Comparison of ENCODE assay signal across 20 cellular contexts in genomic region chr11:1111545-1112212, GRCh38. TPM values are rescaled to one million over a fixed set of nuclear protein-coding genes. Genes with fewer than 3 reads are reported as not detected.
DNase-seq lines count a peak whose midpoint lies in the region; ATAC-seq, FAIRE-seq and TF ChIP-seq lines count a peak whose summit lies in the region.
"Had no signal": no experiment of that assay in that cellular context is flagged by ENCODE, and none has a peak within 500 bp of the region (broad histone marks: within the 10 kb centered on the region; RNA-seq: fewer than 3 reads in every experiment).

No MANE protein-coding gene starts in this region.

- ATAC-seq in right lobe of liver, result no peak
- ATAC-seq in HepG2, result no peak
- no peak for ATAC-seq in left ventricle myocardium superior
- ATAC-seq in upper lobe of right lung, result no peak
- ATAC-seq in GM21447 (IDR thresholded peaks at IDR 0.05; ENCODE audit: unreplicated experiment), result no peak
- ATAC-seq: A549, GM23338, K562 had no signal

- FAIRE-seq in HepG2 (lab: Jason Lieb, UNC), result no peak
- FAIRE-seq: A549, K562 had no signal

- WGBS in right lobe of liver (ENCODE audit: insufficient coverage, low coverage, low lambda C conversion rate, missing lambda C conversion rate), result 43% methylated on average over 3 of the region's 10 CpGs
- 30% methylated on average over 3 of the region's 10 CpGs for WGBS in HepG2 (ENCODE audit: low lambda C conversion rate)
- WGBS in neuronal stem cell (ENCODE audit: extremely low coverage in 2 of 2, insufficient read length in 2 of 2, insufficient replicate concordance in 1 of 2), 2 donors, result no CpG with 5 or more reads among the region's 10 CpGs

- intact Hi-C loops in right lobe of liver (cut with DNase I), result no loop called here
- intact Hi-C loops in HepG2 (cut with micrococcal nuclease; ENCODE audit: unreplicated experiment), result no loop called here
- intact Hi-C loops in left ventricle myocardium superior (cut with micrococcal nuclease), result no loop called here
- intact Hi-C loops in upper lobe of right lung (cut with DNase I), result no loop called here

- no peak overlapping the region for H2AK5ac ChIP-seq in neuronal stem cell (ENCODE audit: low read depth, low read length)

- H3K4me2 ChIP-seq in HepG2 (ENCODE audit: low read depth, low read length) (no peak overlapping the region), neuronal stem cell (ENCODE audit: insufficient read depth, low read length, poor library complexity, severe bottlenecking) (no peak overlapping the region), Karpas-422 (ENCODE audit: low read depth, low read length, poor library complexity, severe bottlenecking) (no peak overlapping the region)
- H3K4me2 ChIP-seq: A549, GM23338 had no signal

- no TSS peak for BruUV-seq in HepG2 (replicated peaks; lab: Mats Ljungman, UMichigan)

- no peak overlapping the region for H3K4ac ChIP-seq in neuronal stem cell (ENCODE audit: low read length)

- H3K18ac ChIP-seq in neuronal stem cell (ENCODE audit: low read length), result peak overlapping the region; percentile 33

- H3K4me1 ChIP-seq in right lobe of liver, result no peaks in the 10 kb centered on the region
- no peaks in the 10 kb centered on the region for H3K4me1 ChIP-seq in HepG2 (ENCODE audit: insufficient read depth, low read length)
- H3K4me1 ChIP-seq in neuronal stem cell (ENCODE audit: control insufficient read depth in 2 of 2, insufficient read depth in 1 of 2, low read depth in 1 of 2, low read length in 2 of 2), result no peaks in the 10 kb centered on the region
- no peaks in the 10 kb centered on the region for H3K4me1 ChIP-seq in upper lobe of right lung
- H3K4me1 ChIP-seq in Karpas-422 (ENCODE audit: low read length), result no peaks in the 10 kb centered on the region
- H3K4me1 ChIP-seq: Peyer's patch had no signal

- no peak overlapping the region for H3K9ac ChIP-seq in HepG2 (ENCODE audit: insufficient read depth, low read depth, low read length)
- H3K9ac ChIP-seq in neuronal stem cell (ENCODE audit: low read depth, low read length, poor library complexity), result no peak overlapping the region
- H3K9ac ChIP-seq in Karpas-422 (ENCODE audit: low read length), result no peak overlapping the region

- in situ Hi-C loops in HepG2 (cut with HindIII; ENCODE audit: extremely low pct_ligation_motif_present, low pct_unique_long_range_greater_than_20kb), result loop anchor here (5.0 kb wide), 1 partner anchor 116 kb away; no protein-coding TSS in a partner anchor

- H3K14ac ChIP-seq in neuronal stem cell (ENCODE audit: low read length), result peak overlapping the region; percentile 67

- no peak overlapping the region for H2BK5ac ChIP-seq in neuronal stem cell (ENCODE audit: low read length)

- no peaks in the 10 kb centered on the region for H3K9me2 ChIP-seq in Karpas-422 (replicated peaks; ENCODE audit: insufficient read depth, low read length)

- no peaks in the 10 kb centered on the region for H3K79me2 ChIP-seq in HepG2 (ENCODE audit: insufficient read depth, low read length)
- H3K79me2 ChIP-seq in Karpas-422 (ENCODE audit: low read length), result no peaks in the 10 kb centered on the region

- no peak overlapping the region for H4K91ac ChIP-seq in neuronal stem cell (ENCODE audit: low read depth, low read length, poor library complexity)

- TF ChIP-seq CTCF in right lobe of liver (IDR thresholded peaks at IDR 0.05) (no peak), HepG2 (CRISPR knock-in tag; IDR thresholded peaks at IDR 0.05) (no peak), upper lobe of right lung (IDR thresholded peaks at IDR 0.05) (no peak)

- no peaks in the 10 kb centered on the region for H3K9me3 ChIP-seq in right lobe of liver
- H3K9me3 ChIP-seq in HepG2 (ENCODE audit: low read length), result no peaks in the 10 kb centered on the region
- H3K9me3 ChIP-seq in neuronal stem cell (replicated peaks in 1 of 2; ENCODE audit: control insufficient read depth in 2 of 2, insufficient read depth in 1 of 2, low read depth in 1 of 2, low read length in 2 of 2), result peaks cover 0 to 4% of the 10 kb centered on the region in 2 donors
- no peaks in the 10 kb centered on the region for H3K9me3 ChIP-seq in upper lobe of right lung
- no peaks in the 10 kb centered on the region for H3K9me3 ChIP-seq in Karpas-422 (ENCODE audit: low read length)
- H3K9me3 ChIP-seq: A549, Peyer's patch had no signal

- H3K27ac ChIP-seq in right lobe of liver (no peak overlapping the region), HepG2 (ENCODE audit: extremely low read length, insufficient read depth, low read length) (no peak overlapping the region), neuronal stem cell (replicated peaks; ENCODE audit: low read length) (no peak overlapping the region), upper lobe of right lung (no peak overlapping the region), Karpas-422 (ENCODE audit: low read length) (no peak overlapping the region)
- H3K27ac ChIP-seq: Peyer's patch had no signal

- DNase-seq in right lobe of liver (peak; percentile 13 to 43 (median 40)), HepG2 (ENCODE audit: low spot score) (no peak), left ventricle myocardium superior (peak; percentile 12), neuronal stem cell (ENCODE audit: low spot score) (no peak), upper lobe of right lung (peak; percentile 29), Karpas-422 (no peak), iPS-NIHi11 (ENCODE audit: low spot score) (no peak)
- DNase-seq: C1 segment of cervical spinal cord, GF-D8, NCI-H1048, NCI-H146, NCI-H2081, NCI-H524, SHP77 treated with DMSO at 0.1 percent for 48 hours had no signal

- TF ChIP-seq POLR2A in right lobe of liver (IDR thresholded peaks at IDR 0.05) (no peak), HepG2 (IDR thresholded peaks at IDR 0.05; ENCODE audit: insufficient read depth in 1 of 2, low read depth in 2 of 2, low read length in 2 of 2) (no peak)

- H4K20me1 ChIP-seq in HepG2 (ENCODE audit: insufficient read depth, low read length) (no peaks in the 10 kb centered on the region), Karpas-422 (ENCODE audit: insufficient read depth, low read depth, low read length) (no peaks in the 10 kb centered on the region)

- no peak for TF ChIP-seq EP300 in HepG2 (IDR thresholded peaks at IDR 0.05; ENCODE audit: low read depth in 2 of 2, low read length in 2 of 2)
- no peak for TF ChIP-seq EP300 in HepG2 (CRISPR knock-in tag; IDR thresholded peaks at IDR 0.05; ENCODE audit: borderline replicate concordance)

- H3K36me3 ChIP-seq in right lobe of liver (no peaks in the 10 kb centered on the region), HepG2 (replicated peaks in 1 of 2; ENCODE audit: control insufficient read depth in 1 of 2, insufficient read depth in 2 of 2, low read length in 2 of 2) (no peaks in the 10 kb centered on the region), neuronal stem cell (replicated peaks in 1 of 2; ENCODE audit: control insufficient read depth in 2 of 2, insufficient read depth in 2 of 2, low read length in 2 of 2) (no peaks in the 10 kb centered on the region), upper lobe of right lung (no peaks in the 10 kb centered on the region), Karpas-422 (ENCODE audit: insufficient read depth, low read length) (no peaks in the 10 kb centered on the region)
- H3K36me3 ChIP-seq: Peyer's patch had no signal

- H3K79me1 ChIP-seq in neuronal stem cell (ENCODE audit: low read depth, low read length), result no peaks in the 10 kb centered on the region

- no peak overlapping the region for H2BK15ac ChIP-seq in neuronal stem cell (ENCODE audit: low read length)

- H3K4me3 ChIP-seq in right lobe of liver (no peak overlapping the region), HepG2 (replicated peaks in 1 of 3; ENCODE audit: insufficient read depth in 1 of 3, low read depth in 2 of 3, low read length in 3 of 3) (no peak overlapping the region), neuronal stem cell (ENCODE audit: low read length in 2 of 2) (no peak overlapping the region), upper lobe of right lung (no peak overlapping the region), Karpas-422 (ENCODE audit: low read length) (no peak overlapping the region)
- H3K4me3 ChIP-seq: A549, GM23338, K562, Peyer's patch had no signal

- CTCF ChIA-PET in HepG2 (lab: Yijun Ruan, JAX; ENCODE audit: low intra/inter-chr PET ratio, low total read pairs), result no interaction called here

- H2AFZ ChIP-seq in HepG2 (ENCODE audit: low read length), result no peak overlapping the region
- no peak overlapping the region for H2AFZ ChIP-seq in neuronal stem cell (ENCODE audit: low read length)
- H2AFZ ChIP-seq in Karpas-422 (ENCODE audit: low read length), result no peak overlapping the region
- H2AFZ ChIP-seq: GM23338 had no signal

- no peak for TF ChIP-seq RAD21 in HepG2 (CRISPR knock-in tag; IDR thresholded peaks at IDR 0.05)

- POLR2A ChIA-PET in HepG2 (lab: Yijun Ruan, JAX), result no interaction called here

- no peak overlapping the region for H4K8ac ChIP-seq in neuronal stem cell (ENCODE audit: low read depth, low read length)

- peak overlapping the region; percentile 60 for H3K23ac ChIP-seq in neuronal stem cell (ENCODE audit: low read depth, low read length, poor library complexity)

- H2BK120ac ChIP-seq in neuronal stem cell (ENCODE audit: low read depth, low read length), result no peak overlapping the region

- H2BK12ac ChIP-seq in neuronal stem cell (ENCODE audit: low read length), result no peak overlapping the region

- H3K27me3 ChIP-seq in right lobe of liver (no peaks in the 10 kb centered on the region), HepG2 (ENCODE audit: control insufficient read depth in 1 of 2, insufficient read depth in 2 of 2, low read length in 2 of 2) (peaks cover 13 to 54% of the 10 kb centered on the region in 2 experiments), neuronal stem cell (ENCODE audit: control insufficient read depth in 3 of 3, insufficient read depth in 3 of 3, low read depth in 1 of 3, low read length in 3 of 3) (peaks cover 0 to 3% (median 0%) of the 10 kb centered on the region in 3 experiments), upper lobe of right lung (peaks cover 22% of the 10 kb centered on the region), Karpas-422 (ENCODE audit: low read length) (no peaks in the 10 kb centered on the region)
- H3K27me3 ChIP-seq: Peyer's patch had no signal

RNA-seq across cellular contexts. Expression of gene MUC2, which starts 37.0 kb away (rescaled TPM):
- total RNA-seq in right lobe of liver (under 1 TPM in 1 of 6 experiments, not detected in 5; 0.04 TPM), HepG2 (2016; rRNA removed; fragmentation: Illumina TruSeq; extraction: Trizol) (not detected in 2 replicates), left ventricle myocardium superior (not detected), upper lobe of right lung (not detected)
- not detected in 2 replicates for total RNA-seq in HepG2 (2016; cell fraction: cytosol; rRNA removed; fragmentation: Illumina TruSeq; extraction: Trizol; ENCODE audit: low read depth)
- total RNA-seq in HepG2 (2016; cell fraction: insoluble cytoplasmic fraction; rRNA removed; fragmentation: Illumina TruSeq; extraction: Trizol), result not detected in 2 replicates
- total RNA-seq in HepG2 (2016; cell fraction: membrane; rRNA removed; fragmentation: Illumina TruSeq; extraction: Trizol), result not detected in 2 replicates
- not detected in 2 replicates for total RNA-seq in HepG2 (2016; cell fraction: nucleus; rRNA removed; fragmentation: Illumina TruSeq; extraction: Trizol)
- polyA plus RNA-seq in HepG2 (2011; rRNA removed), result under 0.01 TPM in 1 of 2 replicates, not detected in the other
- not detected in 2 replicates for polyA plus RNA-seq in HepG2 (2011; cell fraction: cytosol; rRNA removed)
- under 0.01 and 0.02 TPM in 2 replicates for polyA plus RNA-seq in HepG2 (2011; cell fraction: nucleus; rRNA removed)
- polyA plus RNA-seq in HepG2 (2012), result not detected in 2 replicates
- polyA plus RNA-seq in HepG2 (2016; cell fraction: cytosol; fragmentation: Illumina TruSeq; extraction: Trizol; ENCODE audit: low read depth), result not detected in 2 replicates
- polyA plus RNA-seq in HepG2 (2016; cell fraction: insoluble cytoplasmic fraction; fragmentation: Illumina TruSeq; extraction: Trizol; ENCODE audit: low read depth), result not detected in 2 replicates
- not detected in 2 replicates for polyA plus RNA-seq in HepG2 (2016; cell fraction: membrane; fragmentation: Illumina TruSeq; extraction: Trizol; ENCODE audit: low read depth)
- not detected in 2 replicates for polyA plus RNA-seq in HepG2 (2016; cell fraction: nucleus; fragmentation: Illumina TruSeq; extraction: Trizol; ENCODE audit: insufficient read depth, low read depth)
- polyA minus RNA-seq in HepG2 (2011; rRNA and poly(A)+ RNA removed; ENCODE audit: low replicate concordance), result 0.22 TPM in 1 of 2 replicates, not detected in the other
- polyA minus RNA-seq in HepG2 (2011; cell fraction: cytosol; rRNA and poly(A)+ RNA removed), result not detected in 2 replicates
- polyA minus RNA-seq in HepG2 (2011; cell fraction: nucleus; rRNA and poly(A)+ RNA removed), result not detected in 2 replicates
- polyA plus RNA-seq in neuronal stem cell (2013, experiment 1 of 2), result not detected
- under 0.01 TPM for polyA plus RNA-seq in neuronal stem cell (2013, experiment 2 of 2)
- not detected in 2 replicates for total RNA-seq in Karpas-422 (2014; rRNA removed; shearing (Covaris generic); ENCODE audit: low replicate concordance)
- total RNA-seq: Daoy, GM23338 had no signal
- polyA plus RNA-seq: GM23338 had no signal

RNA-seq across cellular contexts. Expression of gene MUC5AC, which starts 46.1 kb away (rescaled TPM):
- not detected for total RNA-seq in right lobe of liver
- total RNA-seq in HepG2 (2016; rRNA removed; fragmentation: Illumina TruSeq; extraction: Trizol), result not detected in 2 replicates
- not detected in 2 replicates for total RNA-seq in HepG2 (2016; cell fraction: cytosol; rRNA removed; fragmentation: Illumina TruSeq; extraction: Trizol; ENCODE audit: low read depth)
- not detected in 2 replicates for total RNA-seq in HepG2 (2016; cell fraction: insoluble cytoplasmic fraction; rRNA removed; fragmentation: Illumina TruSeq; extraction: Trizol)
- total RNA-seq in HepG2 (2016; cell fraction: membrane; rRNA removed; fragmentation: Illumina TruSeq; extraction: Trizol), result not detected in 2 replicates
- not detected in 2 replicates for total RNA-seq in HepG2 (2016; cell fraction: nucleus; rRNA removed; fragmentation: Illumina TruSeq; extraction: Trizol)
- under 0.01 TPM in 2 replicates for polyA plus RNA-seq in HepG2 (2011; rRNA removed)
- under 0.01 TPM in 1 of 2 replicates, not detected in the other for polyA plus RNA-seq in HepG2 (2011; cell fraction: cytosol; rRNA removed)
- 0.02 TPM in 2 replicates for polyA plus RNA-seq in HepG2 (2011; cell fraction: nucleus; rRNA removed)
- not detected in 2 replicates for polyA plus RNA-seq in HepG2 (2012)
- not detected in 2 replicates for polyA plus RNA-seq in HepG2 (2016; cell fraction: cytosol; fragmentation: Illumina TruSeq; extraction: Trizol; ENCODE audit: low read depth)
- polyA plus RNA-seq in HepG2 (2016; cell fraction: insoluble cytoplasmic fraction; fragmentation: Illumina TruSeq; extraction: Trizol; ENCODE audit: low read depth), result not detected in 2 replicates
- not detected in 2 replicates for polyA plus RNA-seq in HepG2 (2016; cell fraction: membrane; fragmentation: Illumina TruSeq; extraction: Trizol; ENCODE audit: low read depth)
- polyA plus RNA-seq in HepG2 (2016; cell fraction: nucleus; fragmentation: Illumina TruSeq; extraction: Trizol; ENCODE audit: insufficient read depth, low read depth), result 0.03 TPM in 1 of 2 replicates, not detected in the other
- not detected in 2 replicates for polyA minus RNA-seq in HepG2 (2011; rRNA and poly(A)+ RNA removed; ENCODE audit: low replicate concordance)
- not detected in 2 replicates for polyA minus RNA-seq in HepG2 (2011; cell fraction: cytosol; rRNA and poly(A)+ RNA removed)
- not detected in 2 replicates for polyA minus RNA-seq in HepG2 (2011; cell fraction: nucleus; rRNA and poly(A)+ RNA removed)
- total RNA-seq in left ventricle myocardium superior, result not detected
- polyA plus RNA-seq in neuronal stem cell (2013, experiment 1 of 2), result not detected
- polyA plus RNA-seq in neuronal stem cell (2013, experiment 2 of 2), result not detected
- not detected for total RNA-seq in upper lobe of right lung
- not detected in 2 replicates for total RNA-seq in Karpas-422 (2014; rRNA removed; shearing (Covaris generic); ENCODE audit: low replicate concordance)
- total RNA-seq: Daoy, GM23338, K562, Peyer's patch had no signal
- polyA plus RNA-seq: GM23338, K562 had no signal

Comparison
In these comparisons a context has a peak if more than half of its experiments do, and no peak if none do; other contexts are left out.
1. DNase-seq: peak in right lobe of liver (3 of 3), left ventricle myocardium superior (single experiment) and upper lobe of right lung (single experiment); none in HepG2 (single experiment), neuronal stem cell (single experiment), Karpas-422 (single experiment) and iPS-NIHi11 (single experiment).